26 cellular contexts compared by ENCODE assay signal in the genomic region with DNA sequence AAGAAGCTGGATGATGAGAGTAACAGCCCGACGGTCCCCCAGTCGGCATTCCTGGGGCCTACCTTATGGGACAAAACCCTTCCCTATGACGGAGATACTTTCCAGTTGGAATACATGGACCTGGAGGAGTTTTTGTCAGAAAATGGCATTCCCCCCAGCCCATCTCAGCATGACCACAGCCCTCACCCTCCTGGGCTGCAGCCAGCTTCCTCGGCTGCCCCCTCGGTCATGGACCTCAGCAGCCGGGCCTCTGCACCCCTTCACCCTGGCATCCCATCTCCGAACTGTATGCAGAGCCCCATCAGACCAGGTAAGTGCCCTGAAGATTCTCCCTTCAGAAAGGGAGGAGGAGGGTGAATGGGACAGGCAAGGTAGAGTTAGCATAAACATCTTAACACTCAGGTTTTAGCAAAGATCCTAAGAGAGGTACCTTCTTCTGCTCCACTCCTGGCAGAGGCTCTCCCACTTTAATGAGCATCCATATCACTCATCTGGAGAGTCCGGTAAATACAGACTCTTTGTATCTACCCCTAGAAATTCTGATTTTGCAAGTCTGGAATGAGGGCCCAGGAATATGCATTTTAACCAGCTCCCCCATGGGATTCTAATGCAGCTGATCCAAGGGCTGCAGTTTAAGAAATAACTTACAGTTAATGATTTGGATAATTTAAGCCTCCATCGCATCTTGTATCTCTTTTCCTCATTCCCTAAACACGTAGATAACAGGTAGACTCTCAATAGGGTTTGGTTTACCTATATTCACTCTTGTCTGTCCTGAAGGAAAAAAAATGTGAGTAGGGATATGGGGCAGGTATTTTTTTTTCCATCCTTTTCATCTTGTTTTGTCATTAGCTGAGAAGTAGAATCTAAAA. TPM values are rescaled to one million over a fixed set of nuclear protein-coding genes. Genes with fewer than 3 reads are reported as not detected.
DNase-seq lines count a peak whose midpoint lies in the region; ATAC-seq and TF ChIP-seq lines count a peak whose summit lies in the region.
"Had no signal": no experiment of that assay in that cellular context is flagged by ENCODE, and none has a peak within 500 bp of the region (broad histone marks: within the 10 kb centered on the region; RNA-seq: fewer than 3 reads in every experiment).

No MANE protein-coding gene starts in this region.

- peak overlapping the region; percentile 11 to 70 (median 37) for H3K27ac Mint-ChIP-seq in nephron
- no peak overlapping the region for H3K27ac Mint-ChIP-seq in activated CD4-positive, alpha-beta T cell treated with anti-CD3 and anti-CD28 coated beads for 36 hours
- H3K27ac Mint-ChIP-seq: activated naive CD4-positive, alpha-beta T cell treated with anti-CD3 and anti-CD28 coated beads, Interleukin-2, amount 50 U/mL, for 24 hours; stimulated activated memory B cell treated with anti-CD40 and anti-IgM and Interleukin-4, amounts not matched to agents 10 μg/mL and 1 μg/mL and 100 μg/mL, for 72 hours; WTC11 had no signal

- H3K4me1 Mint-ChIP-seq in nephron, result peaks cover 26% of the 10 kb centered on the region
- peaks cover 16% of the 10 kb centered on the region for H3K4me1 Mint-ChIP-seq in activated CD4-positive, alpha-beta T cell treated with anti-CD3 and anti-CD28 coated beads for 36 hours

- H3K9me2 ChIP-seq in Karpas-422 (replicated peaks; ENCODE audit: insufficient read depth, low read length), result no peaks in the 10 kb centered on the region

- POLR2A ChIA-PET in activated CD4-positive, alpha-beta T cell treated with anti-CD3 and anti-CD28 coated beads for 36 hours (lab: Charles Lee), result no interaction called here

- no peak overlapping the region for H3K9ac ChIP-seq in Karpas-422 (ENCODE audit: low read length)

- H3K4me3 Mint-ChIP-seq in nephron, result peak overlapping the region in 2 of 3 experiments; percentile 7 to 44
- no peak overlapping the region for H3K4me3 Mint-ChIP-seq in activated CD4-positive, alpha-beta T cell treated with anti-CD3 and anti-CD28 coated beads for 36 hours
- H3K4me3 Mint-ChIP-seq: activated naive CD4-positive, alpha-beta T cell treated with anti-CD3 and anti-CD28 coated beads, Interleukin-2, amount 50 U/mL, for 24 hours; stimulated activated memory B cell treated with anti-CD40 and anti-IgM and Interleukin-4, amounts not matched to agents 10 μg/mL and 1 μg/mL and 100 μg/mL, for 72 hours; WTC11 had no signal

- CTCF ChIA-PET in activated CD4-positive, alpha-beta T cell treated with anti-CD3 and anti-CD28 coated beads for 36 hours (lab: Charles Lee), result interaction anchor here (1.2 kb wide), 1 partner anchor 82 kb away, joined by 4 read pairs; no protein-coding TSS in a partner anchor

- no peaks in the 10 kb centered on the region for H3K79me2 ChIP-seq in Karpas-422 (ENCODE audit: low read length)

- H3K27me3 Mint-ChIP-seq in nephron (ENCODE audit: low read depth), result peaks cover 62% of the 10 kb centered on the region
- peaks cover 46% of the 10 kb centered on the region for H3K27me3 Mint-ChIP-seq in activated CD4-positive, alpha-beta T cell treated with anti-CD3 and anti-CD28 coated beads for 36 hours

- H3K4me2 ChIP-seq in Karpas-422 (ENCODE audit: low read depth, low read length, poor library complexity, severe bottlenecking), result no peak overlapping the region
- H3K4me2 ChIP-seq: PC-9 had no signal

- peak; percentile 16 for DNase-seq in Karpas-422
- no peak for DNase-seq in epithelial cell of proximal tubule (ENCODE audit: low read depth)
- no peak for DNase-seq in tibial artery
- DNase-seq in NCI-H2196 treated with DMSO at 0.1 percent for 48 hours (lab: John Stamatoyannopoulos, UW; ENCODE audit: unreplicated experiment), result no peak
- DNase-seq in iPS-NIHi7 (ENCODE audit: extremely low spot score), result no peak
- no peak for DNase-seq in activated CD4-positive, alpha-beta T cell treated with anti-CD3 and anti-CD28 coated beads for 36 hours
- no peak for DNase-seq in NCI-H187 (lab: John Stamatoyannopoulos, UW)
- DNase-seq: activated CD8-positive, alpha-beta memory T cell treated with anti-CD3 and anti-CD28 coated beads for 24 hours; activated T-cell treated with anti-CD3 and anti-CD28 coated beads, Interleukin-2, amount 50 U/mL, for 48 hours; body of pancreas; CD8-positive, alpha-beta memory T cell; DMS79 treated with DMSO at 0.1 percent for 48 hours; foreskin melanocyte; MG63; NCI-H1436 treated with DMSO at 0.1 percent for 48 hours; PC-9; stimulated activated CD4-positive, alpha-beta T cell treated with anti-CD3 and anti-CD28 coated beads, Interleukin-15, amount 100 ng/mL, for 24 hours; T-helper 2 cell had no signal

- no peaks in the 10 kb centered on the region for H3K4me1 ChIP-seq in Karpas-422 (ENCODE audit: low read length)
- peaks cover 0 to 69% (median 34%) of the 10 kb centered on the region in 4 donors for H3K4me1 ChIP-seq in tibial artery

- no peaks in the 10 kb centered on the region for H4K20me1 ChIP-seq in Karpas-422 (ENCODE audit: insufficient read depth, low read depth, low read length)

- H3K9me3 ChIP-seq in Karpas-422 (ENCODE audit: low read length), result no peaks in the 10 kb centered on the region
- H3K9me3 ChIP-seq in tibial artery, result no peaks in the 10 kb centered on the region
- H3K9me3 ChIP-seq: body of pancreas, MG63, neutrophil had no signal

- H3K9me3 Mint-ChIP-seq in nephron, result no peaks in the 10 kb centered on the region
- H3K9me3 Mint-ChIP-seq in activated CD4-positive, alpha-beta T cell treated with anti-CD3 and anti-CD28 coated beads for 36 hours (ENCODE audit: low read depth), result no peaks in the 10 kb centered on the region
- H3K9me3 Mint-ChIP-seq: activated naive CD4-positive, alpha-beta T cell treated with anti-CD3 and anti-CD28 coated beads, Interleukin-2, amount 50 U/mL, for 24 hours; CD8-positive, alpha-beta memory T cell; stimulated activated memory B cell treated with anti-CD40 and anti-IgM and Interleukin-4, amounts not matched to agents 10 μg/mL and 1 μg/mL and 100 μg/mL, for 72 hours; WTC11 had no signal

- no peaks in the 10 kb centered on the region for H3K36me3 Mint-ChIP-seq in nephron (ENCODE audit: low read depth)
- no peaks in the 10 kb centered on the region for H3K36me3 Mint-ChIP-seq in activated CD4-positive, alpha-beta T cell treated with anti-CD3 and anti-CD28 coated beads for 36 hours (ENCODE audit: low read depth)
- H3K36me3 Mint-ChIP-seq: activated naive CD4-positive, alpha-beta T cell treated with anti-CD3 and anti-CD28 coated beads, Interleukin-2, amount 50 U/mL, for 24 hours; IgD-negative memory B cell; stimulated activated memory B cell treated with anti-CD40 and anti-IgM and Interleukin-4, amounts not matched to agents 10 μg/mL and 1 μg/mL and 100 μg/mL, for 72 hours; WTC11 had no signal

- no peak overlapping the region for H3K27ac ChIP-seq in Karpas-422 (ENCODE audit: low read length)
- peak overlapping the region; percentile 90 to 91 for H3K27ac ChIP-seq in tibial artery
- H3K27ac ChIP-seq: neutrophil, PC-9, SJSA1 had no signal

- H2AFZ ChIP-seq in Karpas-422 (ENCODE audit: low read length), result no peak overlapping the region
- H2AFZ ChIP-seq: PC-9 had no signal

- H3K36me3 ChIP-seq in Karpas-422 (ENCODE audit: insufficient read depth, low read length) (no peaks in the 10 kb centered on the region), tibial artery (peaks cover 0 to 3% (median 0%) of the 10 kb centered on the region in 3 donors)
- H3K36me3 ChIP-seq: MG63, neutrophil, SJSA1 had no signal

- TF ChIP-seq CTCF in epithelial cell of proximal tubule (conservative IDR thresholded peaks at IDR 0.05; ENCODE audit: low read depth, low read length) (no peak), nephron (IDR thresholded peaks at IDR 0.05; ENCODE audit: unreplicated experiment in 3 of 3) (no peak), tibial artery (IDR thresholded peaks at IDR 0.05) (no peak)

- no peak overlapping the region for H3K4me3 ChIP-seq in Karpas-422 (ENCODE audit: low read length)
- H3K4me3 ChIP-seq in epithelial cell of proximal tubule (ENCODE audit: low read depth, low read length), result peak overlapping the region; percentile 86
- peak overlapping the region; percentile 62 to 84 for H3K4me3 ChIP-seq in tibial artery
- H3K4me3 ChIP-seq: body of pancreas, MG63, PC-9, SJSA1 had no signal

- H3K27me3 ChIP-seq in Karpas-422 (ENCODE audit: low read length) (no peaks in the 10 kb centered on the region), tibial artery (no peaks in the 10 kb centered on the region)
- H3K27me3 ChIP-seq: body of pancreas had no signal

- intact Hi-C loops in tibial artery (cut with DNase I; ENCODE audit: low total_unique reads), result no loop called here
- intact Hi-C loops in activated CD4-positive, alpha-beta T cell treated with anti-CD3 and anti-CD28 coated beads for 36 hours (cut with DNase I, micrococcal nuclease), result loop anchor here in 1 of 2 experiments (10.0 kb wide), 1 partner anchor 147 kb away; no protein-coding TSS in a partner anchor

- ATAC-seq in activated CD4-positive, alpha-beta T cell treated with anti-CD3 and anti-CD28 coated beads for 36 hours, result no peak
- ATAC-seq: body of pancreas; stimulated activated memory B cell treated with anti-CD40 and anti-IgM and Interleukin-4, amounts not matched to agents 10 μg/mL and 1 μg/mL and 100 μg/mL, for 72 hours; WTC11 had no signal

RNA-seq across cellular contexts. Expression of gene HLF, which starts 3.3 kb away (rescaled TPM):
- not detected in 2 replicates for total RNA-seq in Karpas-422 (2014; rRNA removed; shearing (Covaris generic); ENCODE audit: low replicate concordance)
- total RNA-seq in epithelial cell of proximal tubule, result 0.22 and 0.75 TPM in 2 replicates
- 1 to 10 TPM in 1 of 2 experiments, under 1 TPM in 1; 0.95 to 1.0 TPM for total RNA-seq in activated CD4-positive, alpha-beta T cell treated with anti-CD3 and anti-CD28 coated beads for 36 hours
- total RNA-seq: endothelial cell of umbilical vein, PC-9 had no signal
